Comparison of ENCODE assay signal across 27 cellular contexts in genomic region chr4:120261117-120261516, GRCh38.
"Had no signal": no experiment of that assay in that cellular context is flagged by ENCODE, and none has a peak within 500 bp of the region (broad histone marks: within the 10 kb centered on the region; RNA-seq: fewer than 3 reads in every experiment).

No MANE protein-coding gene starts in this region.

- FAIRE-seq: colon, endometrium, islet of Langerhans, keratinocyte had no signal

- H3K9me3 ChIP-seq: esophagus squamous epithelium, gastrocnemius medialis, heart right ventricle, left lung, lower lobe of right lung, mucosa of descending colon had no signal

- H3K4me3 Mint-ChIP-seq: mesothelial cell of epicardium had no signal

- DNase-seq: dermis blood vessel endothelial cell; dorsolateral prefrontal cortex; effector CD4-positive, alpha-beta T cell; effector memory CD4-positive, alpha-beta T cell; erythroblast; esophagus squamous epithelium; foreskin fibroblast; foreskin melanocyte; gastrocnemius medialis; glutamatergic neuron; head of caudate nucleus; heart right ventricle; hippocampal formation; left cardiac atrium; left lung; left ventricle myocardium superior; lower lobe of right lung; mesenchymal stem cell; mucosa of descending colon had no signal

- ATAC-seq: esophagus mucosa, gastrocnemius medialis, heart right ventricle, left cardiac atrium, left lung, left ventricle myocardium superior, lower lobe of right lung, mucosa of descending colon had no signal

- H3K27ac ChIP-seq: coronary artery, dorsolateral prefrontal cortex, epithelial cell of prostate, esophagus squamous epithelium, gastrocnemius medialis, heart right ventricle, left lung, lower lobe of right lung had no signal

- H3K27me3 ChIP-seq: dorsolateral prefrontal cortex, esophagus squamous epithelium, gastrocnemius medialis, heart right ventricle, left lung had no signal

- H3K4me1 ChIP-seq: esophagus squamous epithelium, gastrocnemius medialis, heart right ventricle, left lung, lower lobe of right lung had no signal

- H3K4me3 ChIP-seq: coronary artery, dorsolateral prefrontal cortex, esophagus squamous epithelium, gastrocnemius medialis, heart right ventricle, left lung, lower lobe of right lung, mucosa of descending colon had no signal

- H3K36me3 ChIP-seq: esophagus squamous epithelium, gastrocnemius medialis, heart right ventricle, left lung, lower lobe of right lung had no signal

- H3K27ac Mint-ChIP-seq: mesothelial cell of epicardium had no signal
